34 cellular contexts compared by ENCODE assay signal in genomic region chr10:114030140-114030539, GRCh38. TPM values are rescaled to one million over a fixed set of nuclear protein-coding genes. Genes with fewer than 3 reads are reported as not detected.
"Had no signal": no experiment of that assay in that cellular context is flagged by ENCODE, and none has a peak within 500 bp of the region (broad histone marks: within the 10 kb centered on the region; RNA-seq: fewer than 3 reads in every experiment).

No MANE protein-coding gene starts in this region.

- H3K9me3 Mint-ChIP-seq: activated B cell treated with CpG ODN at 0.5 μM for 24 hours; activated naive CD8-positive, alpha-beta T cell treated with anti-CD3 and anti-CD28 coated beads for 36 hours; activated T-cell treated with anti-CD3 and anti-CD28 coated beads, Interleukin-2, amount 50 U/mL, for 72 hours; immature natural killer cell; naive B cell; nephron progenitor cell; stimulated activated naive B cell treated with anti-CD40 and anti-IgM and Interleukin-4, amounts not matched to agents 10 μg/mL and 1 μg/mL and 100 μg/mL, for 72 hours; T-helper 2 cell treated with Interferon-gamma antibody and Interleukin-4, amounts not matched to agents 5 μg/mL and 100 μg/mL, for 36 hours had no signal

- H3K4me3 Mint-ChIP-seq: activated B cell treated with CpG ODN at 0.5 μM for 24 hours; activated naive CD8-positive, alpha-beta T cell treated with anti-CD3 and anti-CD28 coated beads for 36 hours; activated T-cell treated with anti-CD3 and anti-CD28 coated beads, Interleukin-2, amount 50 U/mL, for 72 hours; naive B cell; nephron progenitor cell; stimulated activated naive B cell treated with anti-CD40 and anti-IgM and Interleukin-4, amounts not matched to agents 10 μg/mL and 1 μg/mL and 100 μg/mL, for 72 hours; T-helper 2 cell treated with Interferon-gamma antibody and Interleukin-4, amounts not matched to agents 5 μg/mL and 100 μg/mL, for 36 hours had no signal

- H3K27ac ChIP-seq: adrenal gland, body of pancreas, coronary artery, heart left ventricle, left lung, lower lobe of right lung, ovary, skin epidermis, stomach, thyroid gland, upper lobe of right lung had no signal

- H3K36me3 ChIP-seq: adrenal gland, heart left ventricle, left lung, lower lobe of right lung, ovary, stomach, thyroid gland, upper lobe of right lung had no signal

- H3K27ac Mint-ChIP-seq: activated B cell treated with CpG ODN at 0.5 μM for 24 hours; activated naive CD8-positive, alpha-beta T cell treated with anti-CD3 and anti-CD28 coated beads for 36 hours; activated T-cell treated with anti-CD3 and anti-CD28 coated beads, Interleukin-2, amount 50 U/mL, for 72 hours; naive B cell; nephron progenitor cell; progenitor cell of endocrine pancreas; stimulated activated naive B cell treated with anti-CD40 and anti-IgM and Interleukin-4, amounts not matched to agents 10 μg/mL and 1 μg/mL and 100 μg/mL, for 72 hours; T-helper 2 cell treated with Interferon-gamma antibody and Interleukin-4, amounts not matched to agents 5 μg/mL and 100 μg/mL, for 36 hours had no signal

- H3K27me3 ChIP-seq: adrenal gland, body of pancreas, dorsolateral prefrontal cortex, heart left ventricle, left lung, ovary, stomach, thyroid gland, upper lobe of right lung had no signal

- H3K36me3 Mint-ChIP-seq: activated naive CD8-positive, alpha-beta T cell treated with anti-CD3 and anti-CD28 coated beads for 36 hours; immature natural killer cell; naive B cell; stimulated activated naive B cell treated with anti-CD40 and anti-IgM and Interleukin-4, amounts not matched to agents 10 μg/mL and 1 μg/mL and 100 μg/mL, for 72 hours had no signal

- DNase-seq: activated B cell treated with CpG ODN at 0.5 μM for 24 hours; activated CD4-positive, alpha-beta T cell treated with anti-CD3 and anti-CD28 coated beads, Interleukin-2, amount 50 U/mL, for 1 hour; activated naive CD4-positive, alpha-beta T cell treated with Interleukin-2 at 50 U/mL for 16 hours; activated naive CD8-positive, alpha-beta T cell treated with anti-CD3 and anti-CD28 coated beads for 36 hours; activated T-cell treated with anti-CD3 and anti-CD28 coated beads for 4 hours; activated T-cell treated with anti-CD3 and anti-CD28 coated beads, Interleukin-2, amount 50 U/mL, for 72 hours; adrenal gland; aorta; body of pancreas; dorsolateral prefrontal cortex; effector memory CD4-positive, alpha-beta T cell; foreskin fibroblast; heart left ventricle; hypothalamus; kidney glomerular epithelial cell; left lung; lower lobe of right lung; naive B cell; nephron progenitor cell; ovary; retina; stimulated activated CD4-positive, alpha-beta T cell treated with anti-CD3 and anti-CD28 coated beads, Interleukin-12 subunit alpha, Interleukin-12 subunit beta, amount 100 ng/mL, for 4 hours; stimulated activated CD4-positive, alpha-beta T cell treated with anti-CD3 and anti-CD28 coated beads, Interleukin-4, amount 100 ng/mL, for 1 hour; stimulated activated naive B cell treated with anti-CD40 and anti-IgM and Interleukin-4, amounts not matched to agents 10 μg/mL and 1 μg/mL and 100 μg/mL, for 72 hours; stomach; T-helper 1 cell; thyroid gland; upper lobe of right lung had no signal

- ATAC-seq: activated T-cell treated with anti-CD3 and anti-CD28 coated beads, Interleukin-2, amount 50 U/mL, for 72 hours; body of pancreas; heart left ventricle; left lung; lower lobe of right lung; sciatic nerve; stimulated activated naive B cell treated with anti-CD40 and anti-IgM and Interleukin-4, amounts not matched to agents 10 μg/mL and 1 μg/mL and 100 μg/mL, for 72 hours; upper lobe of right lung had no signal

- H3K4me3 ChIP-seq: adrenal gland, body of pancreas, coronary artery, dorsolateral prefrontal cortex, heart left ventricle, left lung, lower lobe of right lung, ovary, skin epidermis, stomach, thyroid gland, upper lobe of right lung had no signal

- H3K4me1 ChIP-seq: adrenal gland, body of pancreas had no signal

RNA-seq across cellular contexts. Expression of gene ADRB1, which starts 13.5 kb away (rescaled TPM):
- total RNA-seq: activated B cell treated with CpG ODN at 0.5 μM for 24 hours; activated T-cell treated with anti-CD3 and anti-CD28 coated beads, Interleukin-2, amount 50 U/mL, for 72 hours; progenitor cell of endocrine pancreas had no signal
- polyA plus RNA-seq: aorta had no signal
